ENCODE assay signal across 19 cellular contexts in genomic region chr6:96450760-96451116, GRCh38.
A peak's percentile ranks its signal among the peaks of the same experiment; 100 is the strongest.
DNase-seq lines count a peak whose midpoint lies in the region; ATAC-seq and TF ChIP-seq lines count a peak whose summit lies in the region.
"Had no signal": no experiment of that assay in that cellular context is flagged by ENCODE, and none has a peak within 500 bp of the region (broad histone marks: within the 10 kb centered on the region; RNA-seq: fewer than 3 reads in every experiment).

No MANE protein-coding gene starts in this region.

- H3K36me3 ChIP-seq in PC-3 (ENCODE audit: low read depth, low read length) (no peaks in the 10 kb centered on the region), left lung (no peaks in the 10 kb centered on the region), neuronal stem cell (replicated peaks in 1 of 2; ENCODE audit: control insufficient read depth in 2 of 2, insufficient read depth in 2 of 2, low read length in 2 of 2) (no peaks in the 10 kb centered on the region)
- H3K36me3 ChIP-seq: BE2C had no signal

- POLR2A ChIA-PET in PC-3 (lab: Charles Lee; ENCODE audit: unreplicated experiment) = no interaction called here

- H3K9me3 Mint-ChIP-seq in type B pancreatic cell = no peaks in the 10 kb centered on the region

- no peak overlapping the region for H2BK5ac ChIP-seq in neuronal stem cell (ENCODE audit: low read length)

- no peak overlapping the region for H4K8ac ChIP-seq in neuronal stem cell (ENCODE audit: low read depth, low read length)

- H3K14ac ChIP-seq in neuronal stem cell (ENCODE audit: low read length) = no peak overlapping the region

- no peaks in the 10 kb centered on the region for H3K9me2 ChIP-seq in PC-3 (replicated peaks; ENCODE audit: low read length)

- DNase-seq in PC-3 (peak; percentile 22), left lung (no peak), neuronal stem cell (ENCODE audit: low spot score) (no peak), type B pancreatic cell (ENCODE audit: extremely low spot score, unreplicated experiment) (no peak), A172 (ENCODE audit: low spot score) (no peak), AG08396 (ENCODE audit: low spot score) (no peak)
- DNase-seq: 8988T; ACHN; BE2C; CD4-positive, alpha-beta memory T cell; DMS153; DND-41; GDM1; GM23248; IMR-90; KBM-7 had no signal

- intact Hi-C loops in PC-3 (cut with micrococcal nuclease) (no loop called here), left lung (cut with DNase I) (no loop called here)

- H3K9ac ChIP-seq in PC-3 (ENCODE audit: low read length) = no peak overlapping the region
- no peak overlapping the region for H3K9ac ChIP-seq in neuronal stem cell (ENCODE audit: low read depth, low read length, poor library complexity)
- H3K9ac ChIP-seq: GM23248 had no signal

- H3K4ac ChIP-seq in neuronal stem cell (ENCODE audit: low read length) = no peak overlapping the region

- no peak overlapping the region for H3K4me3 ChIP-seq in PC-3 (ENCODE audit: low read length)
- H3K4me3 ChIP-seq in left lung = no peak overlapping the region
- H3K4me3 ChIP-seq in neuronal stem cell (ENCODE audit: low read length in 2 of 2) = no peak overlapping the region
- H3K4me3 ChIP-seq: GM23248 had no signal

- H3K79me1 ChIP-seq in neuronal stem cell (ENCODE audit: low read depth, low read length) = no peaks in the 10 kb centered on the region

- no TSS peak for BruUV-seq in PC-3 (replicated peaks; lab: Mats Ljungman, UMichigan)

- no peak overlapping the region for H4K91ac ChIP-seq in neuronal stem cell (ENCODE audit: low read depth, low read length, poor library complexity)

- H3F3A ChIP-seq in PC-3 (ENCODE audit: low read length, unreplicated experiment) = no peaks in the 10 kb centered on the region

- peaks cover 11% of the 10 kb centered on the region for H3K4me1 Mint-ChIP-seq in type B pancreatic cell (ENCODE audit: unreplicated experiment)
- H3K4me1 Mint-ChIP-seq: CD4-positive, alpha-beta memory T cell had no signal

- no peak overlapping the region for H2BK120ac ChIP-seq in neuronal stem cell (ENCODE audit: low read depth, low read length)

- TF ChIP-seq CTCF in PC-3 (conservative IDR thresholded peaks at IDR 0.05; ENCODE audit: low read depth, low read length) (no peak), left lung (IDR thresholded peaks at IDR 0.05) (no peak), type B pancreatic cell (conservative IDR thresholded peaks at IDR 0.05) (no peak)

- H3K36me3 Mint-ChIP-seq in type B pancreatic cell = no peaks in the 10 kb centered on the region
- H3K36me3 Mint-ChIP-seq: CD4-positive, alpha-beta memory T cell had no signal

- H3K27ac ChIP-seq in PC-3 (ENCODE audit: low read length) (no peak overlapping the region), left lung (peak overlapping the region in 1 of 2 donors; percentile 27), neuronal stem cell (replicated peaks; ENCODE audit: low read length) (no peak overlapping the region)
- H3K27ac ChIP-seq: C4-2B, GM23248 had no signal

- no peak overlapping the region for H3K4me2 ChIP-seq in PC-3 (ENCODE audit: low read length)
- H3K4me2 ChIP-seq in neuronal stem cell (ENCODE audit: insufficient read depth, low read length, poor library complexity, severe bottlenecking) = no peak overlapping the region

- no peak overlapping the region for H3K4me3 Mint-ChIP-seq in type B pancreatic cell
- H3K4me3 Mint-ChIP-seq: CD4-positive, alpha-beta memory T cell had no signal

- CTCF ChIA-PET in PC-3 (lab: Charles Lee) = no interaction called here

- no peak overlapping the region for H2AK5ac ChIP-seq in neuronal stem cell (ENCODE audit: low read depth, low read length)

- no peak overlapping the region for H2BK15ac ChIP-seq in neuronal stem cell (ENCODE audit: low read length)

- H3K18ac ChIP-seq in neuronal stem cell (ENCODE audit: low read length) = no peak overlapping the region

- H2BK12ac ChIP-seq in neuronal stem cell (ENCODE audit: low read length) = no peak overlapping the region

- no peak overlapping the region for H3K23ac ChIP-seq in neuronal stem cell (ENCODE audit: low read depth, low read length, poor library complexity)

- H3K27me3 ChIP-seq in PC-3 (ENCODE audit: low read length) = no peaks in the 10 kb centered on the region
- H3K27me3 ChIP-seq in left lung = no peaks in the 10 kb centered on the region
- no peaks in the 10 kb centered on the region for H3K27me3 ChIP-seq in neuronal stem cell (ENCODE audit: control insufficient read depth in 3 of 3, insufficient read depth in 3 of 3, low read depth in 1 of 3, low read length in 3 of 3)
- H3K27me3 ChIP-seq: BE2C had no signal

- no peaks in the 10 kb centered on the region for H4K20me1 ChIP-seq in PC-3 (ENCODE audit: low read length)

- H3K9me3 ChIP-seq in PC-3 (ENCODE audit: low read length) (no peaks in the 10 kb centered on the region), left lung (peaks cover 0 to 7% of the 10 kb centered on the region in 2 donors), neuronal stem cell (replicated peaks in 1 of 2; ENCODE audit: control insufficient read depth in 2 of 2, insufficient read depth in 1 of 2, low read depth in 1 of 2, low read length in 2 of 2) (no peaks in the 10 kb centered on the region)
- H3K9me3 ChIP-seq: BE2C had no signal

- no peaks in the 10 kb centered on the region for H3K27me3 Mint-ChIP-seq in type B pancreatic cell

- H3K27ac Mint-ChIP-seq in type B pancreatic cell = peak overlapping the region; percentile 51
- H3K27ac Mint-ChIP-seq: CD4-positive, alpha-beta memory T cell had no signal

- ATAC-seq in PC-3 = no peak
- peak; percentile 54 for ATAC-seq in left lung
- ATAC-seq in HG02642 (IDR thresholded peaks at IDR 0.05; ENCODE audit: poor library complexity, unreplicated experiment) = no peak
- ATAC-seq: HCT116 had no signal

- H3K4me1 ChIP-seq in PC-3 (ENCODE audit: insufficient read depth, low read length) = no peaks in the 10 kb centered on the region
- H3K4me1 ChIP-seq in left lung = no peaks in the 10 kb centered on the region
- H3K4me1 ChIP-seq in neuronal stem cell (ENCODE audit: control insufficient read depth in 2 of 2, insufficient read depth in 1 of 2, low read depth in 1 of 2, low read length in 2 of 2) = peaks cover 2 to 10% of the 10 kb centered on the region in 2 donors
- H3K4me1 ChIP-seq: BE2C had no signal

- no peaks in the 10 kb centered on the region for H3K79me2 ChIP-seq in PC-3 (ENCODE audit: low read length)

- H2AFZ ChIP-seq in PC-3 (ENCODE audit: low read length) (0 out of 2 replicates have a peak overlapping the region, but pooled peaks have one; percentile 22), neuronal stem cell (ENCODE audit: low read length) (peak overlapping the region; percentile 60)
- H2AFZ ChIP-seq: GM23248 had no signal
